Comparison of ENCODE assay signal across 12 cellular contexts in the genomic region with DNA sequence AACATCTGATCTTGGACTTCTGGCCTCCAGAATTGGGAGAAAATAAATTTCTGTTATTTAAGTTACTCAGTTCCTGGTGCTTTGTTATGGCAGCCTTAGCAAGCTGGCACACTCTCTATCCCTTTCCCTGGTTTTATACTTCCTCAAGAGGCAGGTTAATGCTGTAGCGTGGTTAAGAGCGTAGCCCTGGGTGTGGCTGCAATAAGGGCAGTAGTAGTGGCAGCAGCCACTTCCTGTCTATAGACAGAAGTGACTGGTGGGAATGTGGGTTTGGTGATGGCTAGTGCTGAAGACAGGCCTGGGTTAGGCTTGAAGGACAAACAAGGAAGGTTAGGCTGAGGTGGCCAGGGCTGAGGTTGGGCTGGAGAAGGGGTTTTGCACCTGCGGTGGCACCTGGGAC. TPM values are rescaled to one million over a fixed set of nuclear protein-coding genes. Genes with fewer than 3 reads are reported as not detected.
DNase-seq lines count a peak whose midpoint lies in the region; ATAC-seq, FAIRE-seq and TF ChIP-seq lines count a peak whose summit lies in the region.
"Had no signal": no experiment of that assay in that cellular context is flagged by ENCODE, and none has a peak within 500 bp of the region (broad histone marks: within the 10 kb centered on the region; RNA-seq: fewer than 3 reads in every experiment).

No MANE protein-coding gene starts in this region.

- peaks cover 9% of the 10 kb centered on the region for H3K79me2 ChIP-seq in PC-9 (ENCODE audit: low read depth)

- H3K4me3 ChIP-seq in heart left ventricle (no peak overlapping the region), PC-9 (no peak overlapping the region), right cardiac atrium (ENCODE audit: low read length) (no peak overlapping the region)
- H3K4me3 ChIP-seq in CD8-positive, alpha-beta T cell (ENCODE audit: low read depth, low read length): no peak overlapping the region
- H3K4me3 ChIP-seq: BLaER1 had no signal

- TF ChIP-seq CTCF in heart left ventricle (IDR thresholded peaks at IDR 0.05) (no peak), PC-9 (conservative IDR thresholded peaks at IDR 0.05) (no peak)
- no peak for TF ChIP-seq CTCF in CD8-positive, alpha-beta T cell (IDR thresholded peaks at IDR 0.05)

- H3K4me2 ChIP-seq in PC-9: peak overlapping the region; percentile 7
- H3K4me2 ChIP-seq: BLaER1 had no signal

- intact Hi-C loops in heart left ventricle (cut with DNase I) (no loop called here), left cardiac atrium (cut with DNase I) (no loop called here), PC-9 (cut with micrococcal nuclease; ENCODE audit: unreplicated experiment) (no loop called here), right cardiac atrium (cut with DNase I) (no loop called here)
- intact Hi-C loops in CD8-positive, alpha-beta T cell (cut with DNase I, micrococcal nuclease): no loop called here

- H3K36me3 ChIP-seq in heart left ventricle (no peaks in the 10 kb centered on the region), PC-9 (ENCODE audit: low read depth) (no peaks in the 10 kb centered on the region)
- no peaks in the 10 kb centered on the region for H3K36me3 ChIP-seq in CD8-positive, alpha-beta T cell (ENCODE audit: insufficient read depth, low read length)
- H3K36me3 ChIP-seq: BLaER1 had no signal

- peak; percentile 42 for FAIRE-seq in urothelium cell line (lab: Jason Lieb, UNC)
- FAIRE-seq: endothelial cell of umbilical vein, GM12892 had no signal

- H3K27me3 ChIP-seq in heart left ventricle (no peaks in the 10 kb centered on the region), PC-9 (ENCODE audit: insufficient read depth, low read depth) (no peaks in the 10 kb centered on the region), right cardiac atrium (ENCODE audit: control insufficient read depth, insufficient read depth) (no peaks in the 10 kb centered on the region)
- no peaks in the 10 kb centered on the region for H3K27me3 ChIP-seq in CD8-positive, alpha-beta T cell (ENCODE audit: insufficient read depth, low read length)

- H3K27me3 Mint-ChIP-seq in CD8-positive, alpha-beta T cell (ENCODE audit: low read depth): peaks cover 20% of the 10 kb centered on the region

- BruUV-seq in PC-9 (replicated peaks; lab: Mats Ljungman, UMichigan): no TSS peak

- no peaks in the 10 kb centered on the region for H3K36me3 Mint-ChIP-seq in CD8-positive, alpha-beta T cell

- WGBS in heart left ventricle, 4 donors: 75 to 94% (median 87%) methylated on average over 3 of the region's 3 CpGs
- 87% methylated on average over 3 of the region's 3 CpGs for WGBS in right cardiac atrium

- CTCF ChIA-PET in PC-9 (lab: Charles Lee): interaction anchor here (0.7 kb wide), 1 partner anchor 14 kb away, joined by 3 read pairs; no protein-coding TSS in a partner anchor
- CTCF ChIA-PET in CD8-positive, alpha-beta T cell (lab: Charles Lee): interaction anchor here (0.7 to 1.2 kb wide), 2 partner anchors 9 to 35 kb away, joined by 3 read pairs; no protein-coding TSS in a partner anchor

- DNase-seq in heart left ventricle (no peak), left cardiac atrium (no peak), PC-9 (peak; percentile 51 to 83), right cardiac atrium (peak in 1 of 3 donors; percentile 70), urothelium cell line (ENCODE audit: low spot score) (no peak), NCI-H82 (lab: John Stamatoyannopoulos, UW) (no peak), HPDE6-E6E7 (ENCODE audit: extremely low spot score) (no peak)
- DNase-seq in CD8-positive, alpha-beta T cell: no peak
- DNase-seq: activated CD4-positive, alpha-beta T cell treated with anti-CD3 and anti-CD28 coated beads, Interleukin-2, amount 50 U/mL, for 48 hours had no signal

- H3F3A ChIP-seq in PC-9 (ENCODE audit: insufficient read depth, low read depth): peaks cover 66% of the 10 kb centered on the region

- no peak overlapping the region for H3K27ac Mint-ChIP-seq in CD8-positive, alpha-beta T cell

- H3K9me2 ChIP-seq in PC-9 (ENCODE audit: insufficient read depth): no peaks in the 10 kb centered on the region

- no peak overlapping the region for H3K4me3 Mint-ChIP-seq in CD8-positive, alpha-beta T cell

- ATAC-seq in heart left ventricle: no peak
- no peak for ATAC-seq in left cardiac atrium
- no peak for ATAC-seq in right cardiac atrium
- no peak for ATAC-seq in CD8-positive, alpha-beta T cell

- no peaks in the 10 kb centered on the region for H3K9me3 Mint-ChIP-seq in CD8-positive, alpha-beta T cell

- POLR2A ChIA-PET in PC-9 (lab: Charles Lee; ENCODE audit: unreplicated experiment): no interaction called here
- POLR2A ChIA-PET in CD8-positive, alpha-beta T cell (lab: Charles Lee): interaction anchor here (1.2 kb wide), 1 partner anchor 22 kb away, joined by 3 read pairs; no protein-coding TSS in a partner anchor

- H3K4me1 ChIP-seq in heart left ventricle (peaks cover 14 to 87% (median 42%) of the 10 kb centered on the region in 12 donors), PC-9 (replicated peaks; ENCODE audit: insufficient read depth) (peaks cover 83% of the 10 kb centered on the region), right cardiac atrium (ENCODE audit: control insufficient read depth, insufficient read depth, low read length) (peaks cover 21% of the 10 kb centered on the region)
- H3K4me1 ChIP-seq in CD8-positive, alpha-beta T cell (ENCODE audit: insufficient read depth, low read length): peaks cover 8% of the 10 kb centered on the region

- peak overlapping the region in 11 of 12 donors; percentile 6 to 70 (median 39) for H3K27ac ChIP-seq in heart left ventricle
- H3K27ac ChIP-seq in PC-9: no peak overlapping the region
- peak overlapping the region; percentile 79 for H3K27ac ChIP-seq in right cardiac atrium (ENCODE audit: low read length)
- no peak overlapping the region for H3K27ac ChIP-seq in CD8-positive, alpha-beta T cell (ENCODE audit: low read depth, low read length)
- H3K27ac ChIP-seq: BLaER1 had no signal

- no peaks in the 10 kb centered on the region for H4K20me1 ChIP-seq in PC-9 (ENCODE audit: insufficient read depth)

- H3K4me1 Mint-ChIP-seq in CD8-positive, alpha-beta T cell (ENCODE audit: low read depth): peaks cover 24% of the 10 kb centered on the region

- H3K9me3 ChIP-seq in heart left ventricle (no peaks in the 10 kb centered on the region), PC-9 (ENCODE audit: insufficient read depth, low read depth) (no peaks in the 10 kb centered on the region), right cardiac atrium (ENCODE audit: control insufficient read depth, low read length) (no peaks in the 10 kb centered on the region)
- no peaks in the 10 kb centered on the region for H3K9me3 ChIP-seq in CD8-positive, alpha-beta T cell (ENCODE audit: low read length)
- H3K9me3 ChIP-seq: BLaER1 had no signal

- no peak for TF ChIP-seq POLR2A in heart left ventricle (IDR thresholded peaks at IDR 0.05)

- no peak overlapping the region for H2AFZ ChIP-seq in PC-9

RNA-seq across cellular contexts. Expression of gene LGALS3, which starts 3.6 kb away (rescaled TPM):
- total RNA-seq in heart left ventricle (100 to 1,000 TPM; 143 to 372 (median 197) TPM), left cardiac atrium (100 to 1,000 TPM; 121 to 159 TPM), PC-9 (2021) (122 and 142 TPM in 2 replicates), right cardiac atrium (100 to 1,000 TPM; 139 to 186 (median 164) TPM)
- polyA plus RNA-seq in heart left ventricle (100 to 1,000 TPM; 272 to 311 TPM), right cardiac atrium (271 TPM)
- total RNA-seq in CD8-positive, alpha-beta T cell: 1 to 10 TPM; 7.5 to 7.8 TPM

Comparison
In these comparisons a context has a peak if more than half of its experiments do, and no peak if none do; other contexts are left out.
1. DNase-seq: peak in PC-9 (2 of 2); none in heart left ventricle (0 of 5), left cardiac atrium (single experiment), urothelium cell line (single experiment), NCI-H82 (single experiment), HPDE6-E6E7 (single experiment) and CD8-positive, alpha-beta T cell (0 of 7).
2. H3K27ac ChIP-seq: peak in heart left ventricle (11 of 12) and right cardiac atrium (single experiment); none in PC-9 (single experiment) and CD8-positive, alpha-beta T cell (single experiment).
3. RNA of gene LGALS3, which starts 3.6 kb away (total RNA-seq): 143 to 372 TPM in heart left ventricle, 139 to 186 TPM in right cardiac atrium, 121 to 159 TPM in left cardiac atrium and 122 to 142 TPM in PC-9; 7.5 to 7.8 TPM in CD8-positive, alpha-beta T cell; every median in the first group is over 10 times any median in the second.